8 cellular contexts compared by ENCODE assay signal in genomic region chr6:144653885-144654505, GRCh38.
A peak's percentile ranks its signal among the peaks of the same experiment; 100 is the strongest.
DNase-seq lines count a peak whose midpoint lies in the region; ATAC-seq and TF ChIP-seq lines count a peak whose summit lies in the region.
"Had no signal": no experiment of that assay in that cellular context is flagged by ENCODE, and none has a peak within 500 bp of the region (broad histone marks: within the 10 kb centered on the region; RNA-seq: fewer than 3 reads in every experiment).

No MANE protein-coding gene starts in this region.

- H3K4me1 ChIP-seq in breast epithelium (no peaks in the 10 kb centered on the region), osteoblast (ENCODE audit: insufficient read depth, low read length) (no peaks in the 10 kb centered on the region)

- H3K27me3 ChIP-seq in breast epithelium (no peaks in the 10 kb centered on the region), osteoblast (ENCODE audit: insufficient read depth, low read length) (no peaks in the 10 kb centered on the region)

- ATAC-seq in GM18870 (IDR thresholded peaks at IDR 0.05; ENCODE audit: unreplicated experiment) (peak; percentile 93), GM21737 (IDR thresholded peaks at IDR 0.05; ENCODE audit: unreplicated experiment) (peak; percentile 89), HG03571 (IDR thresholded peaks at IDR 0.05; ENCODE audit: unreplicated experiment) (peak; percentile 93)

- H3K4me2 ChIP-seq in osteoblast (ENCODE audit: insufficient read depth, low read length), result no peak overlapping the region

- DNase-seq in nephron progenitor cell (no peak), breast epithelium (ENCODE audit: low spot score in 2 of 2) (no peak), NCI-H345 (lab: John Stamatoyannopoulos, UW) (no peak), osteoblast (ENCODE audit: insufficient read length, low spot score, missing footprints) (no peak)

- H3K36me3 Mint-ChIP-seq in nephron progenitor cell (ENCODE audit: low read depth), result peaks cover 13% of the 10 kb centered on the region

- H4K20me1 ChIP-seq in osteoblast (ENCODE audit: insufficient read depth, low read length), result no peaks in the 10 kb centered on the region

- H3K27ac Mint-ChIP-seq in nephron progenitor cell, result peak overlapping the region; percentile 46

- H3K36me3 ChIP-seq in breast epithelium, result no peaks in the 10 kb centered on the region
- H3K36me3 ChIP-seq in osteoblast (ENCODE audit: insufficient read depth, low read length), result no peaks in the 10 kb centered on the region

- TF ChIP-seq CTCF in nephron progenitor cell (IDR thresholded peaks at IDR 0.05) (no peak), breast epithelium (IDR thresholded peaks at IDR 0.05) (no peak), osteoblast (IDR thresholded peaks at IDR 0.05; ENCODE audit: extremely low read depth, low read depth, low read length) (no peak)

- H3K27me3 Mint-ChIP-seq in nephron progenitor cell (ENCODE audit: low read depth, poor library complexity), result no peaks in the 10 kb centered on the region

- peaks cover 7% of the 10 kb centered on the region for H3K9me3 Mint-ChIP-seq in nephron progenitor cell

- H3K9me3 ChIP-seq in breast epithelium (no peaks in the 10 kb centered on the region), osteoblast (ENCODE audit: low read depth, low read length) (no peaks in the 10 kb centered on the region)

- peaks cover 44% of the 10 kb centered on the region for H3K4me1 Mint-ChIP-seq in nephron progenitor cell

- no peak overlapping the region for H3K4me3 Mint-ChIP-seq in nephron progenitor cell

- no peak overlapping the region for H2AFZ ChIP-seq in osteoblast (ENCODE audit: low read length)

- intact Hi-C loops in breast epithelium (cut with DNase I; ENCODE audit: low total_unique reads), result no loop called here

- no peak for TF ChIP-seq POLR2A in breast epithelium (IDR thresholded peaks at IDR 0.05)

- H3K27ac ChIP-seq in breast epithelium (no peak overlapping the region), osteoblast (ENCODE audit: low read depth, low read length) (no peak overlapping the region)
- H3K27ac ChIP-seq: SK-N-MC had no signal

- H3K4me3 ChIP-seq in breast epithelium (no peak overlapping the region), osteoblast (ENCODE audit: insufficient read depth, low read length) (no peak overlapping the region)
- H3K4me3 ChIP-seq: SK-N-MC had no signal

- H3K79me2 ChIP-seq in osteoblast (ENCODE audit: insufficient read depth, low read length), result peaks cover 6% of the 10 kb centered on the region
